30 cellular contexts compared by ENCODE assay signal in genomic region chr5:123046222-123046621, GRCh38. TPM values are rescaled to one million over a fixed set of nuclear protein-coding genes. Genes with fewer than 3 reads are reported as not detected.
"Had no signal": no experiment of that assay in that cellular context is flagged by ENCODE, and none has a peak within 500 bp of the region (broad histone marks: within the 10 kb centered on the region; RNA-seq: fewer than 3 reads in every experiment).

No MANE protein-coding gene starts in this region.

- H3K27ac ChIP-seq: brain microvascular endothelial cell, cardiac muscle cell, KMS-11 had no signal

- DNase-seq: activated CD4-positive, alpha-beta T cell treated with anti-CD3 and anti-CD28 coated beads for 48 hours; activated CD4-positive, alpha-beta T cell treated with anti-CD3 and anti-CD28 coated beads, Interleukin-2, amount 50 U/mL, for 4 hours; activated CD4-positive, CD25-positive, alpha-beta regulatory T cell treated with anti-CD3 and anti-CD28 coated beads, Interleukin-2, amount 50 U/mL, for 72 hours; activated CD8-positive, alpha-beta T cell treated with anti-CD3 and anti-CD28 coated beads, Interleukin-2, amount 10 ng/mL, durations not matched to agents 7 days and 5 days; activated effector memory CD4-positive, alpha-beta T cell treated with Interleukin-2 at 50 U/mL for 16 hours; activated naive CD4-positive, alpha-beta T cell; activated T-cell treated with anti-CD3 and anti-CD28 coated beads, Interleukin-2, amount 50 U/mL, for 24 hours; amygdala; brain microvascular endothelial cell; NCI-H1092; NCI-H1417; NCI-H1930; NCI-H2171; NCI-H345; NCI-H510A; NCI-H526 treated with DMSO at 0.1 percent for 48 hours; NCI-H82; OCI-M1; RPMI8226; SHP77 treated with DMSO at 0.1 percent for 48 hours; T-cell; T-helper 2 cell; T1000 had no signal

- H3K4me3 ChIP-seq: cardiac muscle cell had no signal

- H3K27me3 ChIP-seq: brain microvascular endothelial cell, cardiac muscle cell had no signal

- H3K36me3 ChIP-seq: brain microvascular endothelial cell, cardiac muscle cell had no signal

- ATAC-seq: activated CD8-positive, alpha-beta T cell treated with anti-CD3 and anti-CD28 coated beads, Interleukin-2, amount 10 ng/mL, durations not matched to agents 7 days and 5 days; Panc1; T-cell; WTC11 had no signal

- H3K9ac ChIP-seq: KMS-11 had no signal

- H3K4me3 Mint-ChIP-seq: activated CD8-positive, alpha-beta T cell treated with anti-CD3 and anti-CD28 coated beads, Interleukin-2, amount 10 ng/mL, durations not matched to agents 7 days and 5 days; activated naive CD4-positive, alpha-beta T cell treated with anti-CD3 and anti-CD28 coated beads, Interleukin-2, amount 50 U/mL, for 24 hours; activated T-cell treated with anti-CD3 and anti-CD28 coated beads, Interleukin-2, amount 50 U/mL, for 24 hours; activated T-helper 1 cell treated with anti-CD3 and anti-CD28 coated beads, Interleukin-12 subunit alpha, Interleukin-12 subunit beta, Interleukin-2, Interleukin-4 antibody, amounts not matched to agents 30 ng/mL and 10 ng/mL and 1 ng/mL, durations not matched to agents 14 hours and 24 hours and 36 hours; T-cell; WTC11 had no signal

- H3K36me3 Mint-ChIP-seq: activated naive CD4-positive, alpha-beta T cell treated with anti-CD3 and anti-CD28 coated beads, Interleukin-2, amount 50 U/mL, for 24 hours; T-cell; WTC11 had no signal

- H3K9me3 Mint-ChIP-seq: activated naive CD4-positive, alpha-beta T cell treated with anti-CD3 and anti-CD28 coated beads, Interleukin-2, amount 50 U/mL, for 24 hours; activated T-helper 1 cell treated with anti-CD3 and anti-CD28 coated beads, Interleukin-12 subunit alpha, Interleukin-12 subunit beta, Interleukin-2, Interleukin-4 antibody, amounts not matched to agents 30 ng/mL and 10 ng/mL and 1 ng/mL, durations not matched to agents 14 hours and 24 hours and 36 hours had no signal

- H3K4me1 Mint-ChIP-seq: activated naive CD4-positive, alpha-beta T cell treated with anti-CD3 and anti-CD28 coated beads, Interleukin-2, amount 50 U/mL, for 24 hours; T-cell; WTC11 had no signal

- H3K4me2 ChIP-seq: KMS-11 had no signal

- H3K27ac Mint-ChIP-seq: activated CD8-positive, alpha-beta T cell treated with anti-CD3 and anti-CD28 coated beads, Interleukin-2, amount 10 ng/mL, durations not matched to agents 7 days and 5 days; activated naive CD4-positive, alpha-beta T cell treated with anti-CD3 and anti-CD28 coated beads, Interleukin-2, amount 50 U/mL, for 24 hours; activated T-cell treated with anti-CD3 and anti-CD28 coated beads, Interleukin-2, amount 50 U/mL, for 24 hours; activated T-helper 1 cell treated with anti-CD3 and anti-CD28 coated beads, Interleukin-12 subunit alpha, Interleukin-12 subunit beta, Interleukin-2, Interleukin-4 antibody, amounts not matched to agents 30 ng/mL and 10 ng/mL and 1 ng/mL, durations not matched to agents 14 hours and 24 hours and 36 hours; T-cell; WTC11 had no signal

RNA-seq across cellular contexts. Expression of gene PPIC, which starts 9.7 kb away (rescaled TPM):
- total RNA-seq: activated CD8-positive, alpha-beta T cell treated with anti-CD3 and anti-CD28 coated beads, Interleukin-2, amount 10 ng/mL, durations not matched to agents 7 days and 5 days; activated T-helper 1 cell treated with anti-CD3 and anti-CD28 coated beads, Interleukin-12 subunit alpha, Interleukin-12 subunit beta, Interleukin-2, Interleukin-4 antibody, amounts not matched to agents 30 ng/mL and 10 ng/mL and 1 ng/mL, durations not matched to agents 14 hours and 24 hours and 36 hours had no signal

RNA-seq across cellular contexts. Expression of gene PRDM6, which starts 42.8 kb away (rescaled TPM):
- total RNA-seq: activated CD8-positive, alpha-beta T cell treated with anti-CD3 and anti-CD28 coated beads, Interleukin-2, amount 10 ng/mL, durations not matched to agents 7 days and 5 days; activated T-helper 1 cell treated with anti-CD3 and anti-CD28 coated beads, Interleukin-12 subunit alpha, Interleukin-12 subunit beta, Interleukin-2, Interleukin-4 antibody, amounts not matched to agents 30 ng/mL and 10 ng/mL and 1 ng/mL, durations not matched to agents 14 hours and 24 hours and 36 hours; SK-MEL-5 had no signal
